Comparison of ENCODE assay signal across 37 cellular contexts in genomic region chr14:33131801-33132200, GRCh38.
"Had no signal": no experiment of that assay in that cellular context is flagged by ENCODE, and none has a peak within 500 bp of the region (broad histone marks: within the 10 kb centered on the region; RNA-seq: fewer than 3 reads in every experiment).

No MANE protein-coding gene starts in this region.

- H3K4me1 Mint-ChIP-seq: activated naive CD4-positive, alpha-beta T cell treated with anti-CD3 and anti-CD28 coated beads, Interleukin-2, amount 10 ng/mL, durations not matched to agents 7 days and 5 days; activated naive CD4-positive, alpha-beta T cell treated with anti-CD3 and anti-CD28 coated beads, Interleukin-2, amount 50 U/mL, for 24 hours; activated naive CD8-positive, alpha-beta T cell treated with anti-CD3 and anti-CD28 coated beads for 36 hours; activated naive CD8-positive, alpha-beta T cell treated with anti-CD3 and anti-CD28 coated beads, Interleukin-2, amount 10 ng/mL, durations not matched to agents 7 days and 5 days; activated naive CD8-positive, alpha-beta T cell treated with anti-CD3 and anti-CD28 coated beads, Interleukin-2, amount 50 U/mL, for 24 hours; activated T-helper 17 cell treated with anti-CD3 and anti-CD28 coated beads, Interleukin-2, amount 50 U/mL, for 72 hours; central memory CD8-positive, alpha-beta T cell had no signal

- H3K4me3 ChIP-seq: adrenal gland, ascending aorta, body of pancreas, breast epithelium, cardiac muscle cell had no signal

- H3K27me3 ChIP-seq: adrenal gland, ascending aorta, body of pancreas, brain microvascular endothelial cell, breast epithelium, cardiac muscle cell had no signal

- H3K27ac ChIP-seq: adrenal gland, ascending aorta, body of pancreas, brain microvascular endothelial cell, breast epithelium, cardiac muscle cell had no signal

- H3K9me3 Mint-ChIP-seq: activated naive CD4-positive, alpha-beta T cell treated with anti-CD3 and anti-CD28 coated beads for 36 hours; activated naive CD4-positive, alpha-beta T cell treated with anti-CD3 and anti-CD28 coated beads, Interleukin-2, amount 10 ng/mL, durations not matched to agents 7 days and 5 days; activated naive CD4-positive, alpha-beta T cell treated with anti-CD3 and anti-CD28 coated beads, Interleukin-2, amount 50 U/mL, for 24 hours; activated T-cell treated with anti-CD3 and anti-CD28 coated beads, Interleukin-2, amount 50 U/mL, for 4 hours; activated T-helper 2 cell treated with anti-CD3 and anti-CD28 coated beads, Interferon-gamma antibody, Interleukin-2, Interleukin-4, amounts not matched to agents 10 μg/mL and 5 μg/mL and 100 μg/mL, durations not matched to agents 14 hours and 24 hours and 36 hours; brain had no signal

- H3K36me3 ChIP-seq: adrenal gland, ascending aorta, brain microvascular endothelial cell, breast epithelium, cardiac muscle cell had no signal

- H3K9me3 ChIP-seq: adrenal gland, ascending aorta, body of pancreas, breast epithelium had no signal

- H3K27me3 Mint-ChIP-seq: activated naive CD4-positive, alpha-beta T cell treated with anti-CD3 and anti-CD28 coated beads, Interleukin-2, amount 10 ng/mL, durations not matched to agents 7 days and 5 days; activated naive CD4-positive, alpha-beta T cell treated with anti-CD3 and anti-CD28 coated beads, Interleukin-2, amount 50 U/mL, for 24 hours; activated naive CD8-positive, alpha-beta T cell; activated naive CD8-positive, alpha-beta T cell treated with anti-CD3 and anti-CD28 coated beads for 36 hours; activated naive CD8-positive, alpha-beta T cell treated with anti-CD3 and anti-CD28 coated beads, Interleukin-2, amount 10 ng/mL, durations not matched to agents 7 days and 5 days; activated naive CD8-positive, alpha-beta T cell treated with anti-CD3 and anti-CD28 coated beads, Interleukin-2, amount 50 U/mL, for 24 hours; activated T-cell treated with anti-CD3 and anti-CD28 coated beads, Interleukin-2, amount 50 U/mL, for 24 hours; brain; central memory CD8-positive, alpha-beta T cell had no signal

- H3K4me3 Mint-ChIP-seq: activated naive CD4-positive, alpha-beta T cell treated with anti-CD3 and anti-CD28 coated beads for 36 hours; activated naive CD4-positive, alpha-beta T cell treated with anti-CD3 and anti-CD28 coated beads, Interleukin-2, amount 10 ng/mL, durations not matched to agents 7 days and 5 days; activated naive CD4-positive, alpha-beta T cell treated with anti-CD3 and anti-CD28 coated beads, Interleukin-2, amount 50 U/mL, for 24 hours; activated naive CD8-positive, alpha-beta T cell; activated naive CD8-positive, alpha-beta T cell treated with anti-CD3 and anti-CD28 coated beads for 36 hours; activated naive CD8-positive, alpha-beta T cell treated with anti-CD3 and anti-CD28 coated beads, Interleukin-2, amount 10 ng/mL, durations not matched to agents 7 days and 5 days; activated naive CD8-positive, alpha-beta T cell treated with anti-CD3 and anti-CD28 coated beads, Interleukin-2, amount 50 U/mL, for 24 hours; activated T-cell treated with anti-CD3 and anti-CD28 coated beads, Interleukin-2, amount 50 U/mL, for 24 hours; activated T-cell treated with anti-CD3 and anti-CD28 coated beads, Interleukin-2, amount 50 U/mL, for 4 hours; activated T-cell treated with anti-CD3 and anti-CD28 coated beads, Interleukin-2, amount 50 U/mL, for 72 hours; activated T-helper 1 cell treated with anti-CD3 and anti-CD28 coated beads, Interleukin-12 subunit alpha, Interleukin-12 subunit beta, Interleukin-2, Interleukin-4 antibody, amounts not matched to agents 30 ng/mL and 10 ng/mL and 1 ng/mL, durations not matched to agents 14 hours and 24 hours and 36 hours; activated T-helper 17 cell treated with anti-CD3 and anti-CD28 coated beads, Interleukin-2, amount 50 U/mL, for 72 hours; brain; central memory CD8-positive, alpha-beta T cell had no signal

- DNase-seq: activated effector memory CD4-positive, alpha-beta T cell treated with anti-CD3 and anti-CD28 coated beads, Interleukin-2, amount 50 U/mL, for 16 hours; activated effector memory CD4-positive, alpha-beta T cell treated with Interleukin-2 at 50 U/mL for 16 hours; activated gamma-delta T cell; activated gamma-delta T cell treated with Interleukin-2 at 50 U/mL for 16 hours; activated naive CD4-positive, alpha-beta T cell; activated naive CD4-positive, alpha-beta T cell treated with anti-CD3 and anti-CD28 coated beads for 36 hours; activated naive CD4-positive, alpha-beta T cell treated with anti-CD3 and anti-CD28 coated beads, Interleukin-2, amount 10 ng/mL, durations not matched to agents 7 days and 5 days; activated naive CD4-positive, alpha-beta T cell treated with anti-CD3 and anti-CD28 coated beads, Interleukin-2, amount 50 U/mL, for 16 hours; activated naive CD4-positive, alpha-beta T cell treated with Interleukin-2 at 50 U/mL for 16 hours; activated naive CD8-positive, alpha-beta T cell treated with anti-CD3 and anti-CD28 coated beads for 36 hours; activated naive CD8-positive, alpha-beta T cell treated with anti-CD3 and anti-CD28 coated beads, Interleukin-2, amount 10 ng/mL, durations not matched to agents 7 days and 5 days; activated naive CD8-positive, alpha-beta T cell treated with anti-CD3 and anti-CD28 coated beads, Interleukin-2, amount 50 U/mL, for 24 hours; activated T-cell treated with anti-CD3 and anti-CD28 coated beads, Interleukin-2, amount 50 U/mL, for 24 hours; activated T-cell treated with anti-CD3 and anti-CD28 coated beads, Interleukin-2, amount 50 U/mL, for 4 hours; activated T-cell treated with anti-CD3 and anti-CD28 coated beads, Interleukin-2, amount 50 U/mL, for 48 hours; activated T-cell treated with anti-CD3 and anti-CD28 coated beads, Interleukin-2, amount 50 U/mL, for 72 hours; adrenal gland; amniotic stem cell; amygdala; anterior cingulate cortex; aorta; body of pancreas; brain microvascular endothelial cell; caudate nucleus; central memory CD4-positive, alpha-beta T cell; cerebellar nuclear complex had no signal

- H3K27ac Mint-ChIP-seq: activated naive CD4-positive, alpha-beta T cell treated with anti-CD3 and anti-CD28 coated beads for 36 hours; activated naive CD4-positive, alpha-beta T cell treated with anti-CD3 and anti-CD28 coated beads, Interleukin-2, amount 10 ng/mL, durations not matched to agents 7 days and 5 days; activated naive CD4-positive, alpha-beta T cell treated with anti-CD3 and anti-CD28 coated beads, Interleukin-2, amount 50 U/mL, for 24 hours; activated naive CD4-positive, alpha-beta T cell treated with anti-CD3 and anti-CD28 coated beads, Interleukin-2, amount 50 U/mL, for 72 hours; activated naive CD8-positive, alpha-beta T cell; activated naive CD8-positive, alpha-beta T cell treated with anti-CD3 and anti-CD28 coated beads for 36 hours; activated naive CD8-positive, alpha-beta T cell treated with anti-CD3 and anti-CD28 coated beads, Interleukin-2, amount 10 ng/mL, durations not matched to agents 7 days and 5 days; activated naive CD8-positive, alpha-beta T cell treated with anti-CD3 and anti-CD28 coated beads, Interleukin-2, amount 50 U/mL, for 24 hours; activated T-cell treated with anti-CD3 and anti-CD28 coated beads, Interleukin-2, amount 50 U/mL, for 24 hours; activated T-cell treated with anti-CD3 and anti-CD28 coated beads, Interleukin-2, amount 50 U/mL, for 72 hours; activated T-helper 1 cell treated with anti-CD3 and anti-CD28 coated beads, Interleukin-12 subunit alpha, Interleukin-12 subunit beta, Interleukin-2, Interleukin-4 antibody, amounts not matched to agents 30 ng/mL and 10 ng/mL and 1 ng/mL, durations not matched to agents 14 hours and 24 hours and 36 hours; activated T-helper 17 cell treated with anti-CD3 and anti-CD28 coated beads, Interleukin-2, amount 50 U/mL, for 72 hours; activated T-helper 2 cell treated with anti-CD3 and anti-CD28 coated beads, Interferon-gamma antibody, Interleukin-2, Interleukin-4, amounts not matched to agents 10 μg/mL and 5 μg/mL and 100 μg/mL, durations not matched to agents 14 hours and 24 hours and 36 hours; brain had no signal

- H3K4me1 ChIP-seq: adrenal gland, ascending aorta, body of pancreas, breast epithelium had no signal

- ATAC-seq: activated naive CD4-positive, alpha-beta T cell treated with anti-CD3 and anti-CD28 coated beads, Interleukin-2, amount 50 U/mL, for 72 hours; activated naive CD8-positive, alpha-beta T cell treated with anti-CD3 and anti-CD28 coated beads, Interleukin-2, amount 50 U/mL, for 24 hours; activated T-cell treated with anti-CD3 and anti-CD28 coated beads, Interleukin-2, amount 50 U/mL, for 4 hours; activated T-cell treated with anti-CD3 and anti-CD28 coated beads, Interleukin-2, amount 50 U/mL, for 72 hours; activated T-helper 17 cell treated with anti-CD3 and anti-CD28 coated beads, Interleukin-2, amount 50 U/mL, for 72 hours; body of pancreas had no signal

- H3K36me3 Mint-ChIP-seq: activated naive CD4-positive, alpha-beta T cell treated with anti-CD3 and anti-CD28 coated beads, Interleukin-2, amount 10 ng/mL, durations not matched to agents 7 days and 5 days; activated naive CD4-positive, alpha-beta T cell treated with anti-CD3 and anti-CD28 coated beads, Interleukin-2, amount 50 U/mL, for 24 hours; activated naive CD4-positive, alpha-beta T cell treated with anti-CD3 and anti-CD28 coated beads, Interleukin-2, amount 50 U/mL, for 72 hours; activated naive CD8-positive, alpha-beta T cell; activated naive CD8-positive, alpha-beta T cell treated with anti-CD3 and anti-CD28 coated beads for 36 hours; activated naive CD8-positive, alpha-beta T cell treated with anti-CD3 and anti-CD28 coated beads, Interleukin-2, amount 10 ng/mL, durations not matched to agents 7 days and 5 days; brain had no signal
